Comparison of ENCODE assay signal across 39 cellular contexts in the genomic region with DNA sequence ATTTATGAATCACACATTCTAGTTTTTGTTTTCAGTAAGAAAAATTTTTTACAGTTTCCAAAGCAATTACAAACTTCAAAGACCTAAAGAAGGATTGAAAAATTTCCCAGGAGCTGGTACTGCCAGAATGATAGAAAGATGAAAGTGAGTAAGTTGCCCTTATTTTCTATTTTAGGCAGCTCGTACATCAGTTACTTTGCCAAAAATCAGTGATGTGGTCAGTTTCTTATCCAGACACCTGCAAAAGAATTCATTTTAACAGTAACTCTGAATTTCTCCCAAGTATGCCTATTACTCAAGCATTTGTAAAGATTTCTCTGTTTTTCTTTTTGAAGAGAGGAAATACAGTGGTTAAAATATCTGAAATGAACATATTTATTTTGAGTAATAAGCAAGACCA.
"Had no signal": no experiment of that assay in that cellular context is flagged by ENCODE, and none has a peak within 500 bp of the region (broad histone marks: within the 10 kb centered on the region; RNA-seq: fewer than 3 reads in every experiment).

No MANE protein-coding gene starts in this region.

- H3K27ac ChIP-seq: adrenal gland, cardiac muscle cell, colonic mucosa, VCaP had no signal

- ATAC-seq: activated CD8-positive, alpha-beta T cell treated with anti-CD3 and anti-CD28 coated beads for 36 hours; activated naive CD4-positive, alpha-beta T cell treated with anti-CD3 and anti-CD28 coated beads, Interleukin-2, amount 50 U/mL, for 72 hours; activated T-cell treated with anti-CD3 and anti-CD28 coated beads, Interleukin-2, amount 50 U/mL, for 4 hours; activated T-cell treated with anti-CD3 and anti-CD28 coated beads, Interleukin-2, amount 50 U/mL, for 72 hours; activated T-helper 17 cell treated with anti-CD3 and anti-CD28 coated beads, Interleukin-2, amount 50 U/mL, for 72 hours had no signal

- H3K36me3 ChIP-seq: adrenal gland, cardiac muscle cell, colonic mucosa had no signal

- H3K27ac Mint-ChIP-seq: activated B cell treated with CpG ODN at 0.5 μM for 24 hours; activated CD4-positive, alpha-beta memory T cell treated with anti-CD3 and anti-CD28 coated beads for 36 hours; activated CD4-positive, alpha-beta T cell treated with anti-CD3 and anti-CD28 coated beads, Interleukin-2, amount 10 ng/mL, durations not matched to agents 24 days and 14 days; activated CD8-positive, alpha-beta T cell treated with anti-CD3 and anti-CD28 coated beads for 36 hours; activated naive CD4-positive, alpha-beta T cell treated with anti-CD3 and anti-CD28 coated beads for 36 hours; activated naive CD4-positive, alpha-beta T cell treated with anti-CD3 and anti-CD28 coated beads, Interleukin-2, amount 50 U/mL, for 72 hours; activated naive CD8-positive, alpha-beta T cell treated with anti-CD3 and anti-CD28 coated beads for 36 hours; activated T-cell treated with anti-CD3 and anti-CD28 coated beads, Interleukin-2, amount 50 U/mL, for 72 hours; activated T-helper 1 cell treated with anti-CD3 and anti-CD28 coated beads, Interleukin-12 subunit alpha, Interleukin-12 subunit beta, Interleukin-2, Interleukin-4 antibody, amounts not matched to agents 30 ng/mL and 10 ng/mL and 1 ng/mL, durations not matched to agents 14 hours and 24 hours and 36 hours; activated T-helper 17 cell treated with anti-CD3 and anti-CD28 coated beads, Interleukin-2, amount 50 U/mL, for 72 hours; brain; T-helper 1 cell treated with Interleukin-12 subunit alpha and Interleukin-12 subunit beta and Interleukin-4 antibody, amounts not matched to agents 30 μg/mL and 1 μg/mL, for 36 hours; T-helper 2 cell treated with Interferon-gamma antibody and Interleukin-4, amounts not matched to agents 5 μg/mL and 100 μg/mL, for 36 hours had no signal

- FAIRE-seq: bronchial epithelial cell, TTC549 had no signal

- DNase-seq: activated B cell treated with CpG ODN at 0.5 μM for 24 hours; activated CD4-positive, alpha-beta memory T cell treated with anti-CD3 and anti-CD28 coated beads for 36 hours; activated CD4-positive, alpha-beta T cell treated with anti-CD3 and anti-CD28 coated beads for 4 hours; activated CD4-positive, alpha-beta T cell treated with anti-CD3 and anti-CD28 coated beads, Interleukin-2, amount 10 ng/mL, durations not matched to agents 24 days and 14 days; activated CD4-positive, alpha-beta T cell treated with anti-CD3 and anti-CD28 coated beads, Interleukin-2, amount 50 U/mL, for 1 hour; activated CD4-positive, alpha-beta T cell treated with anti-CD3 and anti-CD28 coated beads, Interleukin-2, amount 50 U/mL, for 4 hours; activated CD4-positive, CD25-positive, alpha-beta regulatory T cell treated with anti-CD3 and anti-CD28 coated beads, Interleukin-2, amount 50 U/mL, for 72 hours; activated CD8-positive, alpha-beta memory T cell treated with anti-CD3 and anti-CD28 coated beads, Interleukin-2, amount 50 U/mL, for 4 hours; activated CD8-positive, alpha-beta T cell treated with anti-CD3 and anti-CD28 coated beads for 36 hours; activated effector memory CD4-positive, alpha-beta T cell treated with anti-CD3 and anti-CD28 coated beads, Interleukin-2, amount 50 U/mL, for 16 hours; activated gamma-delta T cell treated with Interleukin-2 at 50 U/mL for 16 hours; activated naive CD4-positive, alpha-beta T cell; activated naive CD4-positive, alpha-beta T cell treated with anti-CD3 and anti-CD28 coated beads for 36 hours; activated naive CD4-positive, alpha-beta T cell treated with anti-CD3 and anti-CD28 coated beads, Interleukin-2, amount 50 U/mL, for 16 hours; activated naive CD8-positive, alpha-beta T cell treated with anti-CD3 and anti-CD28 coated beads for 36 hours; activated T-cell treated with anti-CD3 and anti-CD28 coated beads for 4 hours; activated T-cell treated with anti-CD3 and anti-CD28 coated beads, Interleukin-2, amount 50 U/mL, for 1 hour; activated T-cell treated with anti-CD3 and anti-CD28 coated beads, Interleukin-2, amount 50 U/mL, for 4 hours; activated T-cell treated with anti-CD3 and anti-CD28 coated beads, Interleukin-2, amount 50 U/mL, for 72 hours; adrenal gland; amniotic stem cell; aorta; caudate nucleus; cerebellar nuclear complex; colonic mucosa; T-helper 1 cell; T-helper 2 cell; T-helper 9 cell had no signal

- H3K4me3 Mint-ChIP-seq: activated B cell treated with CpG ODN at 0.5 μM for 24 hours; activated CD4-positive, alpha-beta memory T cell treated with anti-CD3 and anti-CD28 coated beads for 36 hours; activated CD4-positive, alpha-beta T cell treated with anti-CD3 and anti-CD28 coated beads, Interleukin-2, amount 10 ng/mL, durations not matched to agents 24 days and 14 days; activated CD8-positive, alpha-beta T cell treated with anti-CD3 and anti-CD28 coated beads for 36 hours; activated naive CD4-positive, alpha-beta T cell treated with anti-CD3 and anti-CD28 coated beads for 36 hours; activated naive CD8-positive, alpha-beta T cell treated with anti-CD3 and anti-CD28 coated beads for 36 hours; activated T-cell treated with anti-CD3 and anti-CD28 coated beads, Interleukin-2, amount 50 U/mL, for 4 hours; activated T-cell treated with anti-CD3 and anti-CD28 coated beads, Interleukin-2, amount 50 U/mL, for 72 hours; activated T-helper 1 cell treated with anti-CD3 and anti-CD28 coated beads, Interleukin-12 subunit alpha, Interleukin-12 subunit beta, Interleukin-2, Interleukin-4 antibody, amounts not matched to agents 30 ng/mL and 10 ng/mL and 1 ng/mL, durations not matched to agents 14 hours and 24 hours and 36 hours; activated T-helper 17 cell treated with anti-CD3 and anti-CD28 coated beads, Interleukin-2, amount 50 U/mL, for 72 hours; brain; central memory CD8-positive, alpha-beta T cell; T-helper 1 cell treated with Interleukin-12 subunit alpha and Interleukin-12 subunit beta and Interleukin-4 antibody, amounts not matched to agents 30 μg/mL and 1 μg/mL, for 36 hours; T-helper 2 cell treated with Interferon-gamma antibody and Interleukin-4, amounts not matched to agents 5 μg/mL and 100 μg/mL, for 36 hours had no signal

- H3K36me3 Mint-ChIP-seq: activated CD4-positive, alpha-beta memory T cell treated with anti-CD3 and anti-CD28 coated beads for 36 hours; activated naive CD4-positive, alpha-beta T cell treated with anti-CD3 and anti-CD28 coated beads, Interleukin-2, amount 50 U/mL, for 72 hours; activated naive CD8-positive, alpha-beta T cell treated with anti-CD3 and anti-CD28 coated beads for 36 hours; brain had no signal

- H3K4me3 ChIP-seq: adrenal gland, cardiac muscle cell, colonic mucosa had no signal

- H3K4me1 ChIP-seq: adrenal gland, colonic mucosa had no signal

- H3K27me3 ChIP-seq: adrenal gland, cardiac muscle cell, colonic mucosa had no signal

- H3K9me3 Mint-ChIP-seq: activated CD4-positive, alpha-beta T cell treated with anti-CD3 and anti-CD28 coated beads, Interleukin-2, amount 10 ng/mL, durations not matched to agents 24 days and 14 days; activated naive CD8-positive, alpha-beta T cell treated with anti-CD3 and anti-CD28 coated beads for 36 hours; brain had no signal

- H3K9me3 ChIP-seq: adrenal gland, colonic mucosa had no signal

- H3K4me1 Mint-ChIP-seq: activated B cell treated with CpG ODN at 0.5 μM for 24 hours; activated CD4-positive, alpha-beta T cell treated with anti-CD3 and anti-CD28 coated beads, Interleukin-2, amount 10 ng/mL, durations not matched to agents 24 days and 14 days; activated naive CD8-positive, alpha-beta T cell treated with anti-CD3 and anti-CD28 coated beads for 36 hours; activated T-helper 17 cell treated with anti-CD3 and anti-CD28 coated beads, Interleukin-2, amount 50 U/mL, for 72 hours; brain; central memory CD8-positive, alpha-beta T cell had no signal

- H3K27me3 Mint-ChIP-seq: activated B cell treated with CpG ODN at 0.5 μM for 24 hours; activated CD4-positive, alpha-beta memory T cell treated with anti-CD3 and anti-CD28 coated beads for 36 hours; activated CD4-positive, alpha-beta T cell treated with anti-CD3 and anti-CD28 coated beads, Interleukin-2, amount 10 ng/mL, durations not matched to agents 24 days and 14 days; activated CD8-positive, alpha-beta T cell treated with anti-CD3 and anti-CD28 coated beads for 36 hours; activated naive CD8-positive, alpha-beta T cell treated with anti-CD3 and anti-CD28 coated beads for 36 hours; activated T-helper 17 cell treated with anti-CD3 and anti-CD28 coated beads, Interleukin-2, amount 50 U/mL, for 72 hours; brain; central memory CD8-positive, alpha-beta T cell had no signal
